Comparison of ENCODE assay signal across 8 cellular contexts in the genomic region with DNA sequence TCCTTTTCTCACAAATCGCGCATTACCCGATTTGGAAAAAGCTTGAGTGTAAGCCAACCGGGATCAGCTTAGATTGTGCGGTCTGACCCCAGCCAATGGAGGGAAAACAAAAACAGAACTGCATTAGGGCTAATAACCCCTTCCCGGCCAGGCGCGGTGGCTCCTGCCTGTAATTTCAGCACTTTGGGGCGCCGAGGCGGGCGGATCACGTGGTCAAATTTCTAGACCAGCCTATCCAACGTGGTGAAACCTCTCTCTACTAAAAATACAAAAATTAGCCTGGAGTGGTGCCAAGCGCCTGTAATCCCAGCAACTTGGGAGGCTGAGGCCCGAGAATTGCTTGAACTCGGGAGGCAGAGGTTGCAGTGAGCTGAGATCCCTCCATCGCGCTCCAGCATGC. TPM values are rescaled to one million over a fixed set of nuclear protein-coding genes. Genes with fewer than 3 reads are reported as not detected.
DNase-seq lines count a peak whose midpoint lies in the region; ATAC-seq and TF ChIP-seq lines count a peak whose summit lies in the region.

No MANE protein-coding gene starts in this region.

- POLR2A ChIA-PET in activated CD4-positive, alpha-beta T cell treated with anti-CD3 and anti-CD28 coated beads, Interleukin-2, amount 10 ng/mL, durations not matched to agents 7 days and 5 days (lab: Charles Lee), result no interaction called here

- peak; percentile 24 for DNase-seq in activated CD4-positive, alpha-beta T cell treated with anti-CD3 and anti-CD28 coated beads, Interleukin-2, amount 10 ng/mL, durations not matched to agents 7 days and 5 days
- DNase-seq in activated CD4-positive, alpha-beta T cell treated with anti-CD3 and anti-CD28 coated beads for 4 hours, result no peak
- DNase-seq in activated T-helper 1 cell treated with anti-CD3 and anti-CD28 coated beads, Interleukin-12 subunit alpha, Interleukin-12 subunit beta, Interleukin-2, Interleukin-4 antibody, amounts not matched to agents 30 ng/mL and 10 ng/mL and 1 ng/mL, durations not matched to agents 14 hours and 24 hours and 36 hours (ENCODE audit: low spot score), result no peak
- DNase-seq in heart left ventricle (peak in 4 of 5 donors; percentile 9 to 40 (median 26)), putamen (ENCODE audit: low spot score) (peak; percentile 6), SKM-1 treated with dmso at 0.1 percent for 144 hours (lab: John Stamatoyannopoulos, UW; ENCODE audit: unreplicated experiment) (no peak), T1000 (lab: John Stamatoyannopoulos, UW) (no peak), NOMO-1 treated with dmso at 0.1 percent for 144 hours (lab: John Stamatoyannopoulos, UW; ENCODE audit: unreplicated experiment) (no peak)

- no peaks in the 10 kb centered on the region for H3K27me3 ChIP-seq in heart left ventricle

- H3K4me1 Mint-ChIP-seq in activated CD4-positive, alpha-beta T cell treated with anti-CD3 and anti-CD28 coated beads, Interleukin-2, amount 10 ng/mL, durations not matched to agents 7 days and 5 days, result peaks cover 19% of the 10 kb centered on the region
- H3K4me1 Mint-ChIP-seq in activated T-helper 1 cell treated with anti-CD3 and anti-CD28 coated beads, Interleukin-12 subunit alpha, Interleukin-12 subunit beta, Interleukin-2, Interleukin-4 antibody, amounts not matched to agents 30 ng/mL and 10 ng/mL and 1 ng/mL, durations not matched to agents 14 hours and 24 hours and 36 hours (ENCODE audit: low read depth), result no peaks in the 10 kb centered on the region

- H3K27me3 Mint-ChIP-seq in activated CD4-positive, alpha-beta T cell treated with anti-CD3 and anti-CD28 coated beads, Interleukin-2, amount 10 ng/mL, durations not matched to agents 7 days and 5 days, result no peaks in the 10 kb centered on the region
- H3K27me3 Mint-ChIP-seq in activated T-helper 1 cell treated with anti-CD3 and anti-CD28 coated beads, Interleukin-12 subunit alpha, Interleukin-12 subunit beta, Interleukin-2, Interleukin-4 antibody, amounts not matched to agents 30 ng/mL and 10 ng/mL and 1 ng/mL, durations not matched to agents 14 hours and 24 hours and 36 hours (ENCODE audit: insufficient read depth), result no peaks in the 10 kb centered on the region

- CTCF ChIA-PET in activated CD4-positive, alpha-beta T cell treated with anti-CD3 and anti-CD28 coated beads, Interleukin-2, amount 10 ng/mL, durations not matched to agents 7 days and 5 days (lab: Charles Lee), result interaction anchor here (0.6 to 2.3 kb wide), 3 partner anchors 8 to 102 kb away, joined by 3 to 5 read pairs (median 5); partner anchors contain the start of gene ZNF682

- intact Hi-C loops in activated T-helper 1 cell treated with anti-CD3 and anti-CD28 coated beads, Interleukin-12 subunit alpha, Interleukin-12 subunit beta, Interleukin-2, Interleukin-4 antibody, amounts not matched to agents 30 ng/mL and 10 ng/mL and 1 ng/mL, durations not matched to agents 14 hours and 24 hours and 36 hours (cut with micrococcal nuclease), result loop anchor here (5.0 kb wide), 1 partner anchor 301 kb away; no protein-coding TSS in a partner anchor
- intact Hi-C loops in heart left ventricle (cut with DNase I), result loop anchor here in 1 of 10 donors (2.0 kb wide), 1 partner anchor 88 kb away; the partner anchor contains the start of gene ZNF486

- H3K36me3 ChIP-seq in heart left ventricle, result no peaks in the 10 kb centered on the region

- H3K9me3 ChIP-seq in heart left ventricle, result peaks cover 0 to 2% (median 0%) of the 10 kb centered on the region in 12 donors

- no peak for TF ChIP-seq CTCF in heart left ventricle (IDR thresholded peaks at IDR 0.05)

- ATAC-seq in heart left ventricle, result peak in 2 of 4 donors; percentile 17 to 25

- peaks cover 52% of the 10 kb centered on the region for H3K36me3 Mint-ChIP-seq in activated CD4-positive, alpha-beta T cell treated with anti-CD3 and anti-CD28 coated beads, Interleukin-2, amount 10 ng/mL, durations not matched to agents 7 days and 5 days (ENCODE audit: low read depth)
- peaks cover 6% of the 10 kb centered on the region for H3K36me3 Mint-ChIP-seq in activated T-helper 1 cell treated with anti-CD3 and anti-CD28 coated beads, Interleukin-12 subunit alpha, Interleukin-12 subunit beta, Interleukin-2, Interleukin-4 antibody, amounts not matched to agents 30 ng/mL and 10 ng/mL and 1 ng/mL, durations not matched to agents 14 hours and 24 hours and 36 hours (ENCODE audit: low read depth)

- peak overlapping the region; percentile 13 to 80 (median 60) for H3K4me3 ChIP-seq in heart left ventricle

- peak overlapping the region; percentile 89 for H3K4me3 Mint-ChIP-seq in activated CD4-positive, alpha-beta T cell treated with anti-CD3 and anti-CD28 coated beads, Interleukin-2, amount 10 ng/mL, durations not matched to agents 7 days and 5 days
- peak overlapping the region; percentile 84 for H3K4me3 Mint-ChIP-seq in activated T-helper 1 cell treated with anti-CD3 and anti-CD28 coated beads, Interleukin-12 subunit alpha, Interleukin-12 subunit beta, Interleukin-2, Interleukin-4 antibody, amounts not matched to agents 30 ng/mL and 10 ng/mL and 1 ng/mL, durations not matched to agents 14 hours and 24 hours and 36 hours

- H3K27ac Mint-ChIP-seq in activated CD4-positive, alpha-beta T cell treated with anti-CD3 and anti-CD28 coated beads, Interleukin-2, amount 10 ng/mL, durations not matched to agents 7 days and 5 days, result peak overlapping the region; percentile 85
- no peak overlapping the region for H3K27ac Mint-ChIP-seq in activated T-helper 1 cell treated with anti-CD3 and anti-CD28 coated beads, Interleukin-12 subunit alpha, Interleukin-12 subunit beta, Interleukin-2, Interleukin-4 antibody, amounts not matched to agents 30 ng/mL and 10 ng/mL and 1 ng/mL, durations not matched to agents 14 hours and 24 hours and 36 hours

- peaks cover 0 to 20% (median 7%) of the 10 kb centered on the region in 12 donors for H3K4me1 ChIP-seq in heart left ventricle

- TF ChIP-seq POLR2A in heart left ventricle (IDR thresholded peaks at IDR 0.05), result no peak

- peak overlapping the region in 3 of 12 donors; percentile 3 to 46 (median 45) for H3K27ac ChIP-seq in heart left ventricle

- WGBS in heart left ventricle, 4 donors, result 2 to 4% (median 3%) methylated on average over 19 of the region's 19 CpGs

- H3K9me3 Mint-ChIP-seq in activated CD4-positive, alpha-beta T cell treated with anti-CD3 and anti-CD28 coated beads, Interleukin-2, amount 10 ng/mL, durations not matched to agents 7 days and 5 days, result peaks cover 36% of the 10 kb centered on the region
- H3K9me3 Mint-ChIP-seq in activated T-helper 1 cell treated with anti-CD3 and anti-CD28 coated beads, Interleukin-12 subunit alpha, Interleukin-12 subunit beta, Interleukin-2, Interleukin-4 antibody, amounts not matched to agents 30 ng/mL and 10 ng/mL and 1 ng/mL, durations not matched to agents 14 hours and 24 hours and 36 hours, result peaks cover 47% of the 10 kb centered on the region

RNA-seq across cellular contexts. Expression of gene ZNF90, which starts 0.9 kb away (rescaled TPM):
- 10 to 100 TPM; 11.0 to 12.3 TPM for total RNA-seq in activated CD4-positive, alpha-beta T cell treated with anti-CD3 and anti-CD28 coated beads, Interleukin-2, amount 10 ng/mL, durations not matched to agents 7 days and 5 days
- 4.6 and 4.8 TPM in 2 replicates for total RNA-seq in activated T-helper 1 cell treated with anti-CD3 and anti-CD28 coated beads, Interleukin-12 subunit alpha, Interleukin-12 subunit beta, Interleukin-2, Interleukin-4 antibody, amounts not matched to agents 30 ng/mL and 10 ng/mL and 1 ng/mL, durations not matched to agents 14 hours and 24 hours and 36 hours
- 1 to 10 TPM in 3 of 9 donors, under 1 TPM in 6; 0.25 to 2.6 (median 0.54) TPM for total RNA-seq in heart left ventricle
- under 1 TPM; 0.57 to 0.99 TPM for polyA plus RNA-seq in heart left ventricle

RNA-seq across cellular contexts. Expression of gene ZNF682, which starts 39.4 kb away (rescaled TPM):
- 1 to 10 TPM; 9.1 to 9.4 TPM for total RNA-seq in activated CD4-positive, alpha-beta T cell treated with anti-CD3 and anti-CD28 coated beads, Interleukin-2, amount 10 ng/mL, durations not matched to agents 7 days and 5 days
- total RNA-seq in activated T-helper 1 cell treated with anti-CD3 and anti-CD28 coated beads, Interleukin-12 subunit alpha, Interleukin-12 subunit beta, Interleukin-2, Interleukin-4 antibody, amounts not matched to agents 30 ng/mL and 10 ng/mL and 1 ng/mL, durations not matched to agents 14 hours and 24 hours and 36 hours, result 6.1 and 6.2 TPM in 2 replicates
- total RNA-seq in heart left ventricle, result 1 to 10 TPM; 3.3 to 6.8 (median 5.5) TPM
- 10 to 100 TPM in 1 of 2 donors, 1 to 10 TPM in 1; 3.8 to 10.2 TPM for polyA plus RNA-seq in heart left ventricle

Comparison
In these comparisons a context has a peak if more than half of its experiments do, and no peak if none do; other contexts are left out.
1. DNase-seq: peak in activated CD4-positive, alpha-beta T cell treated with anti-CD3 and anti-CD28 coated beads, Interleukin-2, amount 10 ng/mL, durations not matched to agents 7 days and 5 days (single experiment), heart left ventricle (4 of 5) and putamen (single experiment); none in activated CD4-positive, alpha-beta T cell treated with anti-CD3 and anti-CD28 coated beads for 4 hours (0 of 2), activated T-helper 1 cell treated with anti-CD3 and anti-CD28 coated beads, Interleukin-12 subunit alpha, Interleukin-12 subunit beta, Interleukin-2, Interleukin-4 antibody, amounts not matched to agents 30 ng/mL and 10 ng/mL and 1 ng/mL, durations not matched to agents 14 hours and 24 hours and 36 hours (single experiment), SKM-1 treated with dmso at 0.1 percent for 144 hours (single experiment), T1000 (single experiment) and NOMO-1 treated with dmso at 0.1 percent for 144 hours (single experiment).